In the genomic region with DNA sequence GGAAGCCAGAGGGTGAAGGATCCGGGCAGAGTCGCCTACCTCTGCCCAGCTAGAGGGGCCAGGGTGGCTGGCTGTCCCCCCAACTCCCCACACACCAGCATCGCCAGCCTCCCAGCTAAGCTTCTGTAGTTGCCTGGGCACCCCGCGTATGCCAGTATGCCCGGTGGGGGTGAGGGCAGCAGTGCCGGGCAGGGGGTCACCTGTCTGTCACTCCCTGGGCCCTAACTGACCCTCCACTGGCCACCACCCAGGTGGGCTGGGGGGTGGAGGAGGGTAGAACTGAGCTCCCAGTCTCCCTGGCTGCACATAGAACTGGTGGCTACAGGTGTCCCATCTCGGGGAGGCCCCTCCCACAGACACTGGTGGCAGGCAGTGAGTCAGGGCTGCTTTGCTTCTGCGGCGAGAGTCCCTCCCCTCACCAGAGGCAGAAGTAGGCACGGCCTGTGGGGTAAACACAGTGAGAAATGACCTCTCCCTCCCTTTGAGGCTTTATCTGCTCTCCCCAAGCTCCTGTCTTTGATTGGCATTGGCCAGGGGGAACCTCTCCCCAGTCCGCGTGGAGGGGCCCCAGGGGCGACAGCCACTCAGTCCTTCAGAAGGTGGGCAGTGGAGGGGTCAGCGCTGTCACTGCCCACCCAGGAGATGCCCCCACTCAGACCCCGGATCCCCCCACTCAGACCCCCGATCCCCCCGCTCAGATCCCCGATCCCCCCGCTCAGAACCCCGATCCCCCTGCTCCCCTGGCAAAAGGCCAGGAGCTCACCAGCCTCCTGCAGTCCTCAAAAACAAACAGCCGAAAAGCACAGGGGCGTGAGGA, we compare ENCODE assay signal across 10 cellular contexts. TPM values are rescaled to one million over a fixed set of nuclear protein-coding genes. Genes with fewer than 3 reads are reported as not detected.
A peak's percentile ranks its signal among the peaks of the same experiment; 100 is the strongest.
DNase-seq lines count a peak whose midpoint lies in the region; ATAC-seq and TF ChIP-seq lines count a peak whose summit lies in the region.
"Had no signal": no experiment of that assay in that cellular context is flagged by ENCODE, and none has a peak within 500 bp of the region (broad histone marks: within the 10 kb centered on the region; RNA-seq: fewer than 3 reads in every experiment).

No MANE protein-coding gene starts in this region.

- H3K27ac Mint-ChIP-seq in activated CD4-positive, alpha-beta T cell treated with anti-CD3 and anti-CD28 coated beads, Interleukin-2, amount 10 ng/mL, durations not matched to agents 7 days and 5 days: no peak overlapping the region
- no peak overlapping the region for H3K27ac Mint-ChIP-seq in nephron progenitor cell

- no peak overlapping the region for H2BK120ac ChIP-seq in IMR-90 (ENCODE audit: low read depth, low read length)

- H4K20me1 ChIP-seq in IMR-90 (ENCODE audit: insufficient read depth, low read length) (peaks cover 4% of the 10 kb centered on the region; the same call in 1 of the 2 replicates), OCI-LY7 (ENCODE audit: insufficient read depth, low read length) (no peaks in the 10 kb centered on the region)

- no peaks in the 10 kb centered on the region for H3K79me1 ChIP-seq in IMR-90 (ENCODE audit: low read depth in 1 of 2, low read length in 2 of 2)

- no peaks in the 10 kb centered on the region for H3K79me2 ChIP-seq in OCI-LY7 (ENCODE audit: insufficient read depth, low read depth, low read length)

- H3K27me3 ChIP-seq in IMR-90 (ENCODE audit: control insufficient read depth, insufficient read depth, low read length) (peaks cover 33% of the 10 kb centered on the region; the same call in 1 of the 2 replicates), sigmoid colon (peaks cover 7 to 32% (median 27%) of the 10 kb centered on the region in 3 donors), gastrocnemius medialis (peaks cover 46 to 52% (median 51%) of the 10 kb centered on the region in 3 donors)

- H4K8ac ChIP-seq in IMR-90 (ENCODE audit: low read depth in 2 of 2, low read length in 2 of 2): no peak overlapping the region

- H3K27me3 Mint-ChIP-seq in activated CD4-positive, alpha-beta T cell treated with anti-CD3 and anti-CD28 coated beads, Interleukin-2, amount 10 ng/mL, durations not matched to agents 7 days and 5 days: peaks cover 42% of the 10 kb centered on the region
- peaks cover 85% of the 10 kb centered on the region for H3K27me3 Mint-ChIP-seq in nephron progenitor cell (ENCODE audit: low read depth, poor library complexity)

- no peak overlapping the region for H4K5ac ChIP-seq in IMR-90 (ENCODE audit: low read depth, low read length)

- WGBS in IMR-90 (ENCODE audit: extremely low coverage in 2 of 2, insufficient read length in 1 of 2), 2 experiments: 37% methylated on average over 2 of the region's 23 CpGs; no CpG with 5 or more reads in 1 of the 2 experiments
- WGBS in sigmoid colon, 2 donors: 52 to 64% methylated on average over 23 of the region's 23 CpGs

- intact Hi-C loops in IMR-90 (cut with micrococcal nuclease) (no loop called here), sigmoid colon (cut with DNase I) (loop anchor here (5.0 kb wide), 1 partner anchor 41 kb away; no protein-coding TSS in a partner anchor), gastrocnemius medialis (cut with DNase I; ENCODE audit: low total_unique reads) (no loop called here), OCI-LY7 (cut with micrococcal nuclease; ENCODE audit: unreplicated experiment) (no loop called here)

- DNase-seq in SKM-1 treated with dmso at 0.1 percent for 144 hours (lab: John Stamatoyannopoulos, UW; ENCODE audit: unreplicated experiment) (peak; percentile 14), SKM-1 (lab: John Stamatoyannopoulos, UW; ENCODE audit: unreplicated experiment) (no peak), IMR-90 (peak; percentile 22), sigmoid colon (peak; percentile 89), gastrocnemius medialis (no peak), nephron progenitor cell (no peak), OCI-LY7 (ENCODE audit: low spot score) (no peak)
- peak; percentile 28 for DNase-seq in activated CD4-positive, alpha-beta T cell treated with anti-CD3 and anti-CD28 coated beads, Interleukin-2, amount 10 ng/mL, durations not matched to agents 7 days and 5 days
- DNase-seq: islet precursor cell had no signal

- no peaks in the 10 kb centered on the region for H3K9me1 ChIP-seq in IMR-90 (ENCODE audit: insufficient read depth, low read length)

- H2BK5ac ChIP-seq in IMR-90 (ENCODE audit: low read depth, low read length, poor library complexity, severe bottlenecking): no peak overlapping the region

- H3K9me3 ChIP-seq in IMR-90 (ENCODE audit: control insufficient read depth, insufficient read depth, low read length): 0 out of 2 replicates have a peak, but pooled peaks cover 1% of the 10 kb centered on the region
- no peaks in the 10 kb centered on the region for H3K9me3 ChIP-seq in sigmoid colon
- H3K9me3 ChIP-seq in gastrocnemius medialis: no peaks in the 10 kb centered on the region
- H3K9me3 ChIP-seq in OCI-LY7 (ENCODE audit: low read length): no peaks in the 10 kb centered on the region
- H3K9me3 ChIP-seq: HAP-1 had no signal

- no peak overlapping the region for H3K4me2 ChIP-seq in IMR-90 (ENCODE audit: low read depth, low read length)
- H3K4me2 ChIP-seq in OCI-LY7 (ENCODE audit: low read length): no peak overlapping the region

- TF ChIP-seq EP300 in sigmoid colon (IDR thresholded peaks at IDR 0.05): no peak

- ATAC-seq in IMR-90 (ENCODE audit: low read depth): peak; percentile 56; the same call in 1 of the 2 replicates
- no peak for ATAC-seq in gastrocnemius medialis

- no peak overlapping the region for H3K56ac ChIP-seq in IMR-90 (ENCODE audit: extremely low read depth, insufficient read depth, low read length)

- BruUV-seq in IMR-90 (replicated peaks; lab: Mats Ljungman, UMichigan) (no TSS peak), OCI-LY7 (replicated peaks; lab: Mats Ljungman, UMichigan) (no TSS peak)

- H2AK9ac ChIP-seq in IMR-90 (replicated peaks; ENCODE audit: low read depth, low read length, poor library complexity): peak overlapping the region; percentile 55

- dilution Hi-C loops in IMR-90 (cut with HindIII; ENCODE audit: low sequenced_read_pairs, unreplicated experiment): no loop called here

- H3K9ac ChIP-seq in IMR-90 (ENCODE audit: low read depth, low read length): no peak overlapping the region

- H3K36me3 ChIP-seq in IMR-90 (ENCODE audit: control insufficient read depth, insufficient read depth, low read length): no peaks in the 10 kb centered on the region
- H3K36me3 ChIP-seq in sigmoid colon: no peaks in the 10 kb centered on the region
- H3K36me3 ChIP-seq in gastrocnemius medialis: no peaks in the 10 kb centered on the region
- no peaks in the 10 kb centered on the region for H3K36me3 ChIP-seq in OCI-LY7 (ENCODE audit: insufficient read depth, low read length)
- H3K36me3 ChIP-seq: HAP-1 had no signal

- H3K27ac ChIP-seq in IMR-90 (ENCODE audit: insufficient read depth, low read length) (no peak overlapping the region), sigmoid colon (peak overlapping the region in 3 of 4 donors; percentile 79 to 96 (median 88)), gastrocnemius medialis (no peak overlapping the region), OCI-LY7 (ENCODE audit: low read depth, low read length, poor library complexity, severe bottlenecking) (no peak overlapping the region)

- H3K9me3 Mint-ChIP-seq in activated CD4-positive, alpha-beta T cell treated with anti-CD3 and anti-CD28 coated beads, Interleukin-2, amount 10 ng/mL, durations not matched to agents 7 days and 5 days: no peaks in the 10 kb centered on the region
- H3K9me3 Mint-ChIP-seq in nephron progenitor cell: peaks cover 10% of the 10 kb centered on the region

- H3K14ac ChIP-seq in IMR-90 (replicated peaks; ENCODE audit: low read depth, low read length): no peak overlapping the region

- H3K9me2 ChIP-seq in OCI-LY7 (ENCODE audit: insufficient read depth, low read length): no peaks in the 10 kb centered on the region

- TF ChIP-seq RAD21 in IMR-90 (IDR thresholded peaks at IDR 0.05; ENCODE audit: low read length): no peak

- H3K4me1 ChIP-seq in IMR-90 (ENCODE audit: control insufficient read depth, insufficient read depth, low read length) (peaks cover under 1% of the 10 kb centered on the region; the same call in 1 of the 2 replicates), sigmoid colon (peaks cover 0 to 63% (median 61%) of the 10 kb centered on the region in 4 donors), gastrocnemius medialis (no peaks in the 10 kb centered on the region), OCI-LY7 (ENCODE audit: insufficient read depth, low read length, poor library complexity, severe bottlenecking) (no peaks in the 10 kb centered on the region)
- H3K4me1 ChIP-seq: HAP-1 had no signal

- peaks cover 19% of the 10 kb centered on the region for H3K4me1 Mint-ChIP-seq in activated CD4-positive, alpha-beta T cell treated with anti-CD3 and anti-CD28 coated beads, Interleukin-2, amount 10 ng/mL, durations not matched to agents 7 days and 5 days
- H3K4me1 Mint-ChIP-seq in nephron progenitor cell: peaks cover 9% of the 10 kb centered on the region

- no peak overlapping the region for H2BK15ac ChIP-seq in IMR-90 (ENCODE audit: low read depth, low read length)

- H3K4me3 ChIP-seq in IMR-90 (ENCODE audit: insufficient read depth, low read depth, low read length): no peak overlapping the region
- peak overlapping the region; percentile 23 to 72 (median 59) for H3K4me3 ChIP-seq in sigmoid colon
- no peak overlapping the region for H3K4me3 ChIP-seq in gastrocnemius medialis
- H3K4me3 ChIP-seq in OCI-LY7 (ENCODE audit: low read depth, low read length, poor library complexity, severe bottlenecking): no peak overlapping the region
- H3K4me3 ChIP-seq: HAP-1 had no signal

- H2AFZ ChIP-seq in IMR-90 (replicated peaks; ENCODE audit: low read length, poor library complexity): no peak overlapping the region
- no peak overlapping the region for H2AFZ ChIP-seq in OCI-LY7 (ENCODE audit: low read length)

- CTCF ChIA-PET in IMR-90 (lab: Yijun Ruan, JAX) (no interaction called here), OCI-LY7 (lab: Charles Lee; ENCODE audit: unreplicated experiment) (no interaction called here)
- CTCF ChIA-PET in activated CD4-positive, alpha-beta T cell treated with anti-CD3 and anti-CD28 coated beads, Interleukin-2, amount 10 ng/mL, durations not matched to agents 7 days and 5 days (lab: Charles Lee): interaction anchor here (0.6 kb wide), 1 partner anchor 847 kb away, joined by 3 read pairs; no protein-coding TSS in a partner anchor

- H3K23ac ChIP-seq in IMR-90 (ENCODE audit: low read depth, low read length): no peak overlapping the region

- H2AK5ac ChIP-seq in IMR-90 (ENCODE audit: low read depth, low read length): peak overlapping the region; percentile 16; the same call in 1 of the 2 replicates

- no peak overlapping the region for H3K18ac ChIP-seq in IMR-90 (ENCODE audit: low read depth, low read length)

- H2BK20ac ChIP-seq in IMR-90 (ENCODE audit: low read depth, low read length): no peak overlapping the region

- no peak overlapping the region for H4K91ac ChIP-seq in IMR-90 (ENCODE audit: insufficient read depth, low read depth, low read length)

- no peak for TF ChIP-seq CTCF in IMR-90 (conservative IDR thresholded peaks at IDR 0.05; ENCODE audit: low read depth, low read length)
- no peak for TF ChIP-seq CTCF in sigmoid colon (IDR thresholded peaks at IDR 0.05)
- no peak for TF ChIP-seq CTCF in gastrocnemius medialis (IDR thresholded peaks at IDR 0.05 in 4 of 5, conservative IDR thresholded peaks at IDR 0.05 in 1 of 5)
- TF ChIP-seq CTCF in nephron progenitor cell (IDR thresholded peaks at IDR 0.05): no peak
- no peak for TF ChIP-seq CTCF in OCI-LY7 (conservative IDR thresholded peaks at IDR 0.05; ENCODE audit: low read length)

- POLR2A ChIA-PET in IMR-90 (lab: Charles Lee; ENCODE audit: unreplicated experiment) (no interaction called here), OCI-LY7 (lab: Charles Lee) (no interaction called here)
- POLR2A ChIA-PET in activated CD4-positive, alpha-beta T cell treated with anti-CD3 and anti-CD28 coated beads, Interleukin-2, amount 10 ng/mL, durations not matched to agents 7 days and 5 days (lab: Charles Lee): no interaction called here

- TF ChIP-seq POLR2A in IMR-90 (IDR thresholded peaks at IDR 0.05; ENCODE audit: low read depth, low read length) (no peak), sigmoid colon (IDR thresholded peaks at IDR 0.05) (peak in 1 of 2 donors; percentile 62), gastrocnemius medialis (IDR thresholded peaks at IDR 0.05) (no peak)

- no peak overlapping the region for H3K4me3 Mint-ChIP-seq in activated CD4-positive, alpha-beta T cell treated with anti-CD3 and anti-CD28 coated beads, Interleukin-2, amount 10 ng/mL, durations not matched to agents 7 days and 5 days
- H3K4me3 Mint-ChIP-seq in nephron progenitor cell: no peak overlapping the region

- in situ Hi-C loops in IMR-90 (cut with MboI; ENCODE audit: low sequenced_read_pairs) (no loop called here), gastrocnemius medialis (cut with MboI; ENCODE audit: low sequenced_read_pairs in 4 of 4) (no loop called here)

- H3K4ac ChIP-seq in IMR-90 (ENCODE audit: low read depth, low read length): no peak overlapping the region

- H3K36me3 Mint-ChIP-seq in activated CD4-positive, alpha-beta T cell treated with anti-CD3 and anti-CD28 coated beads, Interleukin-2, amount 10 ng/mL, durations not matched to agents 7 days and 5 days (ENCODE audit: low read depth): no peaks in the 10 kb centered on the region
- H3K36me3 Mint-ChIP-seq in nephron progenitor cell (ENCODE audit: low read depth): no peaks in the 10 kb centered on the region

RNA-seq across cellular contexts. Expression of a gene that starts 2.5 kb away (rescaled TPM):
- total RNA-seq in IMR-90 (2012; rRNA removed) (0.54 and 0.56 TPM in 2 replicates), sigmoid colon (10 to 100 TPM in 3 of 4 donors, 1 to 10 TPM in 1; 5.4 to 54.0 (median 27.6) TPM), gastrocnemius medialis (under 1 TPM in 2 of 4 donors, not detected in 2; 0.04 to 0.13 TPM), OCI-LY7 (2022) (not detected in 2 replicates)
- polyA plus RNA-seq in IMR-90 (2012; rRNA removed) (1.8 and 2.3 TPM in 2 replicates), sigmoid colon (1 to 10 TPM in 1 of 3 donors, under 1 TPM in 1, not detected in 1; 0.60 to 1.4 TPM)
- 1.1 and 1.9 TPM in 2 replicates for polyA plus RNA-seq in IMR-90 (2012; cell fraction: cytosol; rRNA removed)
- 1.2 and 2.9 TPM in 2 replicates for polyA plus RNA-seq in IMR-90 (2012; cell fraction: nucleus; rRNA removed; ENCODE audit: low replicate concordance)
- total RNA-seq in activated CD4-positive, alpha-beta T cell treated with anti-CD3 and anti-CD28 coated beads, Interleukin-2, amount 10 ng/mL, durations not matched to agents 7 days and 5 days: 1 to 10 TPM in 1 of 2 experiments, under 1 TPM in 1; 0.94 to 1.5 TPM
- not detected in 2 replicates for total RNA-seq in OCI-LY7 (2014; rRNA removed; shearing (Covaris generic))

Comparison
In these comparisons a context has a peak if more than half of its experiments do, and no peak if none do; other contexts are left out.
1. DNase-seq: peak in SKM-1 treated with dmso at 0.1 percent for 144 hours (single experiment), IMR-90 (single experiment), activated CD4-positive, alpha-beta T cell treated with anti-CD3 and anti-CD28 coated beads, Interleukin-2, amount 10 ng/mL, durations not matched to agents 7 days and 5 days (single experiment) and sigmoid colon (single experiment); none in SKM-1 (single experiment), gastrocnemius medialis (0 of 2), nephron progenitor cell (single experiment) and OCI-LY7 (single experiment).
2. H3K27ac ChIP-seq: peak in sigmoid colon (3 of 4); none in IMR-90 (single experiment), gastrocnemius medialis (0 of 4) and OCI-LY7 (single experiment).
3. H3K4me3 ChIP-seq: peak in sigmoid colon (4 of 4); none in IMR-90 (single experiment), gastrocnemius medialis (0 of 4) and OCI-LY7 (single experiment).